19 cellular contexts compared by ENCODE assay signal in genomic region chr2:16578081-16578480, GRCh38.
"Had no signal": no experiment of that assay in that cellular context is flagged by ENCODE, and none has a peak within 500 bp of the region (broad histone marks: within the 10 kb centered on the region; RNA-seq: fewer than 3 reads in every experiment).

No MANE protein-coding gene starts in this region.

- H3K9me3 ChIP-seq: colonic mucosa, gastroesophageal sphincter, heart left ventricle, left lung, neutrophil, pancreas, right atrium auricular region, suprapubic skin, transverse colon had no signal

- H3K36me3 ChIP-seq: colonic mucosa, left lung, neutrophil, pancreas, right atrium auricular region, transverse colon had no signal

- H3K4me3 ChIP-seq: colonic mucosa, gastroesophageal sphincter, heart left ventricle, hepatocyte, left lung, pancreas, right atrium auricular region, suprapubic skin, transverse colon had no signal

- H3K27ac ChIP-seq: colonic mucosa, foreskin keratinocyte, gastroesophageal sphincter, heart left ventricle, hepatocyte, left lung, neutrophil, pancreas, right atrium auricular region, suprapubic skin, transverse colon had no signal

- H3K4me1 ChIP-seq: colonic mucosa, foreskin keratinocyte, gastroesophageal sphincter, left lung, pancreas, suprapubic skin, transverse colon had no signal

- DNase-seq: central memory CD4-positive, alpha-beta T cell; colonic mucosa; effector memory CD8-positive, alpha-beta T cell; foreskin keratinocyte; heart left ventricle; left cardiac atrium; left lung; mammary epithelial cell; mesendoderm; midbrain; naive thymus-derived CD8-positive, alpha-beta T cell; pancreas; stimulated activated CD4-positive, alpha-beta T cell treated with anti-CD3 and anti-CD28 coated beads, Interleukin-4, amount 100 ng/mL, for 4 hours; transverse colon had no signal

- H3K27me3 ChIP-seq: colonic mucosa, foreskin keratinocyte, gastroesophageal sphincter, heart left ventricle, hepatocyte, left lung, neutrophil, pancreas, right atrium auricular region, suprapubic skin, transverse colon had no signal
